In the genomic region with DNA sequence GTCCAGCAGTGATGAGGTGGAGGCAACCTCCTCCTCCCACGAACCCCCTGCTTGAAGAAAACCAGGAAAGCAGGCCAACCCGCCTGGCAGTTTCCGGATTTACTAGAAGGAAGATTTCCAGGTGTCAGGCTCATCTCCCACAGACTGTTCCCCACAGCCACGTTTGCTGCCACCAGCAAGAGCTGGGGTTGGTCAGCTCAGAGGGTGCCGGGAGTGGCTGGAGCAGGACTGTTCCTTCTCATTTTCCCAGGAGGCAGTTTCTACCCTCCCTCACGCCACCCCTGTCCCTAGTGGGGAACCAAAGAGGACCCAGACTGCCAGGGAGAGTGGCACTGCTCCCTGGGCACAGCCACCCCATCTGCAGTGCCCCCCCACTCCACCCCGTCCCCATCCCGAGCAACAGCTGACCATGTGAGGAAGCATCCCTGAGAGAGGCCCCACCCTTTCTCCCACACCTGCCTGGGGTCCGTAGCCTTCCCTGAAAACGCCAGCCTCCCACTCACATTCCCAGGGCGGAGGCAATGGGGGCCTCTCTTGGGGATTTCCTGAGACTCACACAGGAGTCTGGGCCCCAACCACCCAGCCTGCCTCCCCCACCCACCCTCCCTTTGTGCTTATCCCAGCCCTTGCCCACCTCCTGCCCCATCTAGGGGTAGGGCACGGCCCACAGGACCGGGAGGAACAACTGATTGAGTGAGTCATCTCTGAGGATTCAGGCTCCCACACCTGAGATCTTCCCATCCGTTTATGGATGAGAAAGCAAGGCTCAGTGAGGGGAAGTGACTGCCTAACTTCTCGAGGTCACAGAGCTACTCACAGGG, we compare ENCODE assay signal across 2 cellular contexts.
TF ChIP-seq lines count a peak whose summit lies in the region.

No MANE protein-coding gene starts in this region.

TF ChIP-seq in A549, 52 proteins besides CTCF, POLR2A, EP300 and RAD21:
- no peak for TF ChIP-seq MAZ (IDR thresholded peaks at IDR 0.05; ENCODE audit: borderline replicate concordance, low read depth, low read length)
- TF ChIP-seq SREBF2 (IDR thresholded peaks at IDR 0.05), result no peak
- TF ChIP-seq MYC (IDR thresholded peaks at IDR 0.05; ENCODE audit: borderline replicate concordance, low read length), result no peak
- TF ChIP-seq RCOR1 (IDR thresholded peaks at IDR 0.05; ENCODE audit: low read depth, low read length), result no peak
- TF ChIP-seq, protein P1, sequence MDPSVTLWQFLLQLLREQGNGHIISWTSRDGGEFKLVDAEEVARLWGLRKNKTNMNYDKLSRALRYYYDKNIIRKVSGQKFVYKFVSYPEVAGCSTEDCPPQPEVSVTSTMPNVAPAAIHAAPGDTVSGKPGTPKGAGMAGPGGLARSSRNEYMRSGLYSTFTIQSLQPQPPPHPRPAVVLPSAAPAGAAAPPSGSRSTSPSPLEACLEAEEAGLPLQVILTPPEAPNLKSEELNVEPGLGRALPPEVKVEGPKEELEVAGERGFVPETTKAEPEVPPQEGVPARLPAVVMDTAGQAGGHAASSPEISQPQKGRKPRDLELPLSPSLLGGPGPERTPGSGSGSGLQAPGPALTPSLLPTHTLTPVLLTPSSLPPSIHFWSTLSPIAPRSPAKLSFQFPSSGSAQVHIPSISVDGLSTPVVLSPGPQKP (IDR thresholded peaks at IDR 0.05; ENCODE audit: low read depth, low read length), result no peak
- TF ChIP-seq, protein P2, sequence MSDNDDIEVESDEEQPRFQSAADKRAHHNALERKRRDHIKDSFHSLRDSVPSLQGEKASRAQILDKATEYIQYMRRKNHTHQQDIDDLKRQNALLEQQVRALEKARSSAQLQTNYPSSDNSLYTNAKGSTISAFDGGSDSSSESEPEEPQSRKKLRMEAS (IDR thresholded peaks at IDR 0.05), result no peak
- no peak for TF ChIP-seq GATA3 (IDR thresholded peaks at IDR 0.05; ENCODE audit: borderline replicate concordance)

TF ChIP-seq in GM23338, 12 proteins besides CTCF, POLR2A, EP300 and RAD21:
- TF ChIP-seq STAT1 (IDR thresholded peaks at IDR 0.05; ENCODE audit: unreplicated experiment) (no peak), EZH2phosphoT487 (IDR thresholded peaks at IDR 0.05; ENCODE audit: unreplicated experiment) (no peak)
- TF ChIP-seq, protein P3, sequence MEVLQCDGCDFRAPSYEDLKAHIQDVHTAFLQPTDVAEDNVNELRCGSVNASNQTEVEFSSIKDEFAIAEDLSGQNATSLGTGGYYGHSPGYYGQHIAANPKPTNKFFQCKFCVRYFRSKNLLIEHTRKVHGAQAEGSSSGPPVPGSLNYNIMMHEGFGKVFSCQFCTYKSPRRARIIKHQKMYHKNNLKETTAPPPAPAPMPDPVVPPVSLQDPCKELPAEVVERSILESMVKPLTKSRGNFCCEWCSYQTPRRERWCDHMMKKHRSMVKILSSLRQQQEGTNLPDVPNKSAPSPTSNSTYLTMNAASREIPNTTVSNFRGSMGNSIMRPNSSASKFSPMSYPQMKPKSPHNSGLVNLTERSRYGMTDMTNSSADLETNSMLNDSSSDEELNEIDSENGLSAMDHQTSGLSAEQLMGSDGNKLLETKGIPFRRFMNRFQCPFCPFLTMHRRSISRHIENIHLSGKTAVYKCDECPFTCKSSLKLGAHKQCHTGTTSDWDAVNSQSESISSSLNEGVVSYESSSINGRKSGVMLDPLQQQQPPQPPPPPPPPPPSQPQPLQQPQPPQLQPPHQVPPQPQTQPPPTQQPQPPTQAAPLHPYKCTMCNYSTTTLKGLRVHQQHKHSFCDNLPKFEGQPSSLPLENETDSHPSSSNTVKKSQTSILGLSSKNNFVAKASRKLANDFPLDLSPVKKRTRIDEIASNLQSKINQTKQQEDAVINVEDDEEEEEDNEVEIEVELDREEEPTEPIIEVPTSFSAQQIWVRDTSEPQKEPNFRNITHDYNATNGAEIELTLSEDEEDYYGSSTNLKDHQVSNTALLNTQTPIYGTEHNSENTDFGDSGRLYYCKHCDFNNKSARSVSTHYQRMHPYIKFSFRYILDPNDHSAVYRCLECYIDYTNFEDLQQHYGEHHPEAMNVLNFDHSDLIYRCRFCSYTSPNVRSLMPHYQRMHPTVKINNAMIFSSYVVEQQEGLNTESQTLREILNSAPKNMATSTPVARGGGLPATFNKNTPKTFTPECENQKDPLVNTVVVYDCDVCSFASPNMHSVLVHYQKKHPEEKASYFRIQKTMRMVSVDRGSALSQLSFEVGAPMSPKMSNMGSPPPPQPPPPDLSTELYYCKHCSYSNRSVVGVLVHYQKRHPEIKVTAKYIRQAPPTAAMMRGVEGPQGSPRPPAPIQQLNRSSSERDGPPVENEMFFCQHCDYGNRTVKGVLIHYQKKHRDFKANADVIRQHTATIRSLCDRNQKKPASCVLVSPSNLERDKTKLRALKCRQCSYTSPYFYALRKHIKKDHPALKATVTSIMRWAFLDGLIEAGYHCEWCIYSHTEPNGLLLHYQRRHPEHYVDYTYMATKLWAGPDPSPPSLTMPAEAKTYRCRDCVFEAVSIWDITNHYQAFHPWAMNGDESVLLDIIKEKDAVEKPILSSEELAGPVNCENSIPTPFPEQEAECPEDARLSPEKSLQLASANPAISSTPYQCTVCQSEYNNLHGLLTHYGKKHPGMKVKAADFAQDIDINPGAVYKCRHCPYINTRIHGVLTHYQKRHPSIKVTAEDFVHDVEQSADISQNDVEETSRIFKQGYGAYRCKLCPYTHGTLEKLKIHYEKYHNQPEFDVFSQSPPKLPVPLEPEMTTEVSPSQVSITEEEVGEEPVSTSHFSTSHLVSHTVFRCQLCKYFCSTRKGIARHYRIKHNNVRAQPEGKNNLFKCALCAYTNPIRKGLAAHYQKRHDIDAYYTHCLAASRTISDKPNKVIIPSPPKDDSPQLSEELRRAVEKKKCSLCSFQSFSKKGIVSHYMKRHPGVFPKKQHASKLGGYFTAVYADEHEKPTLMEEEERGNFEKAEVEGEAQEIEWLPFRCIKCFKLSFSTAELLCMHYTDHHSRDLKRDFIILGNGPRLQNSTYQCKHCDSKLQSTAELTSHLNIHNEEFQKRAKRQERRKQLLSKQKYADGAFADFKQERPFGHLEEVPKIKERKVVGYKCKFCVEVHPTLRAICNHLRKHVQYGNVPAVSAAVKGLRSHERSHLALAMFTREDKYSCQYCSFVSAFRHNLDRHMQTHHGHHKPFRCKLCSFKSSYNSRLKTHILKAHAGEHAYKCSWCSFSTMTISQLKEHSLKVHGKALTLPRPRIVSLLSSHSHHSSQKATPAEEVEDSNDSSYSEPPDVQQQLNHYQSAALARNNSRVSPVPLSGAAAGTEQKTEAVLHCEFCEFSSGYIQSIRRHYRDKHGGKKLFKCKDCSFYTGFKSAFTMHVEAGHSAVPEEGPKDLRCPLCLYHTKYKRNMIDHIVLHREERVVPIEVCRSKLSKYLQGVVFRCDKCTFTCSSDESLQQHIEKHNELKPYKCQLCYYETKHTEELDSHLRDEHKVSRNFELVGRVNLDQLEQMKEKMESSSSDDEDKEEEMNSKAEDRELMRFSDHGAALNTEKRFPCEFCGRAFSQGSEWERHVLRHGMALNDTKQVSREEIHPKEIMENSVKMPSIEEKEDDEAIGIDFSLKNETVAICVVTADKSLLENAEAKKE (CRISPR knock-in tag; IDR thresholded peaks at IDR 0.05), result no peak
